ENCODE assay signal across 17 cellular contexts in the genomic region with DNA sequence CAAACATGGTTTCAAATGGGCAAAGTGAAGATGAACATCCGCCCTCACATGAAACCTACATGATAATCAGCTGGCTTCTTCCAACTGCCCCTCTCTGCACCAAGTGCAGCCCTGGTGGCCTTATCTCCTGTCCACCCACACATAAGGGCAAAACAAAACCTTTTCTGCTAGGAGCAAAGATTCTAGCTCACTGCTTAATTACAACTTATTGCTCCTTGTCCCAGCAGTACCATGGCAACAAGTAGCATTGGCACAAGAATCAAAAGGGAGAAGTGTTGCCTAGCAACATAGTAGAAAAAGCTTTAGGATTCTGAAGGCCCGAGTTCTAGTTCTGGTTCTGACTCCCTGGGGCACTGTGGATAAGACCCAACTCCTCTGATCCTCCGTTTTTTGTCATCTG.
DNase-seq lines count a peak whose midpoint lies in the region; FAIRE-seq and TF ChIP-seq lines count a peak whose summit lies in the region.
"Had no signal": no experiment of that assay in that cellular context is flagged by ENCODE, and none has a peak within 500 bp of the region (broad histone marks: within the 10 kb centered on the region; RNA-seq: fewer than 3 reads in every experiment).

No MANE protein-coding gene starts in this region.

- peak overlapping the region in 3 of 5 experiments; percentile 56 to 74 (median 66) for H3K27ac Mint-ChIP-seq in brain
- H3K27ac Mint-ChIP-seq: IgD-negative memory B cell had no signal

- no peaks in the 10 kb centered on the region for H3K27me3 ChIP-seq in parathyroid adenoma (ENCODE audit: control insufficient read depth, insufficient read depth, low read length)

- H3K4me3 ChIP-seq in parathyroid adenoma (ENCODE audit: low read depth, low read length) (no peak overlapping the region), kidney (ENCODE audit: low read length in 2 of 2) (no peak overlapping the region)

- no peak overlapping the region for H2AFZ ChIP-seq in parathyroid adenoma

- H3K27ac ChIP-seq in parathyroid adenoma = peak overlapping the region; percentile 90
- no peak overlapping the region for H3K27ac ChIP-seq in kidney (ENCODE audit: low read depth in 2 of 2, low read length in 2 of 2)
- H3K27ac ChIP-seq: 22Rv1 had no signal

- H3K79me2 ChIP-seq in parathyroid adenoma = no peaks in the 10 kb centered on the region

- no peak overlapping the region for H3K9ac ChIP-seq in parathyroid adenoma
- no peak overlapping the region for H3K9ac ChIP-seq in kidney (ENCODE audit: low read length in 2 of 2)

- TF ChIP-seq CTCF in brain (conservative IDR thresholded peaks at IDR 0.05) (no peak), parathyroid adenoma (IDR thresholded peaks at IDR 0.05) (no peak), kidney (IDR thresholded peaks at IDR 0.05; ENCODE audit: borderline replicate concordance, extremely low read depth, insufficient read depth) (no peak)

- DNase-seq in DMS 273 (lab: John Stamatoyannopoulos, UW; ENCODE audit: unreplicated experiment) (peak; percentile 1), DMS 273 treated with DMSO at 0.1 percent for 48 hours (lab: John Stamatoyannopoulos, UW) (no peak), M059J (ENCODE audit: low read depth) (peak; percentile 54), islet precursor cell (no peak), kidney (no peak), iPS-NIHi7 (ENCODE audit: extremely low spot score) (no peak)
- DNase-seq: activated CD4-positive, alpha-beta memory T cell treated with anti-CD3 and anti-CD28 coated beads, Interleukin-2, amount 10 ng/mL, durations not matched to agents 7 days and 5 days; activated T-cell treated with anti-CD3 and anti-CD28 coated beads, Interleukin-2, amount 50 U/mL, for 72 hours; NCI-H1092 treated with DMSO at 0.1 percent for 48 hours; NCI-H510A; retina; stimulated activated CD4-positive, alpha-beta T cell treated with anti-CD3 and anti-CD28 coated beads, Interleukin-2, amount 100 ng/mL, for 24 hours had no signal

- H3K9me3 ChIP-seq in parathyroid adenoma (ENCODE audit: control insufficient read depth, low read length) (no peaks in the 10 kb centered on the region), kidney (ENCODE audit: control insufficient read depth in 1 of 2, low read length in 2 of 2) (no peaks in the 10 kb centered on the region)
- H3K9me3 ChIP-seq: HAP-1 had no signal

- H3K27me3 Mint-ChIP-seq in brain = no peaks in the 10 kb centered on the region
- H3K27me3 Mint-ChIP-seq: activated CD4-positive, alpha-beta memory T cell treated with anti-CD3 and anti-CD28 coated beads, Interleukin-2, amount 10 ng/mL, durations not matched to agents 7 days and 5 days had no signal

- intact Hi-C loops in kidney (cut with DNase I) = no loop called here

- H3K4me1 ChIP-seq in parathyroid adenoma (peaks cover 3% of the 10 kb centered on the region), kidney (ENCODE audit: control insufficient read depth in 1 of 2, insufficient read depth in 1 of 2, low read depth in 1 of 2, low read length in 2 of 2) (no peaks in the 10 kb centered on the region)

- peaks cover 0 to 3% (median 0%) of the 10 kb centered on the region in 5 experiments for H3K9me3 Mint-ChIP-seq in brain
- H3K9me3 Mint-ChIP-seq: activated CD4-positive, alpha-beta memory T cell treated with anti-CD3 and anti-CD28 coated beads, Interleukin-2, amount 10 ng/mL, durations not matched to agents 7 days and 5 days; activated T-cell treated with anti-CD3 and anti-CD28 coated beads, Interleukin-2, amount 50 U/mL, for 72 hours; IgD-negative memory B cell had no signal

- H3K4me1 Mint-ChIP-seq in brain = peaks cover 61% of the 10 kb centered on the region

- no peak overlapping the region for H3K4me3 Mint-ChIP-seq in brain

- H3K36me3 Mint-ChIP-seq in brain = no peaks in the 10 kb centered on the region
- H3K36me3 Mint-ChIP-seq: IgD-negative memory B cell had no signal

- FAIRE-seq in kidney (lab: Jason Lieb, UNC) = no peak

- H3K36me3 ChIP-seq in parathyroid adenoma (ENCODE audit: control insufficient read depth, insufficient read depth, low read length) (no peaks in the 10 kb centered on the region), kidney (ENCODE audit: control insufficient read depth in 1 of 2, insufficient read depth in 2 of 2, low read length in 2 of 2) (no peaks in the 10 kb centered on the region)
- H3K36me3 ChIP-seq: HAP-1 had no signal

- H3K4me2 ChIP-seq in parathyroid adenoma (ENCODE audit: low read length) = no peak overlapping the region

Comparison
In these comparisons a context has a peak if more than half of its experiments do, and no peak if none do; other contexts are left out.
1. DNase-seq: peak in DMS 273 (single experiment) and M059J (single experiment); none in DMS 273 treated with DMSO at 0.1 percent for 48 hours (single experiment), islet precursor cell (single experiment), kidney (single experiment) and iPS-NIHi7 (single experiment).